11 cellular contexts compared by ENCODE assay signal in the genomic region with DNA sequence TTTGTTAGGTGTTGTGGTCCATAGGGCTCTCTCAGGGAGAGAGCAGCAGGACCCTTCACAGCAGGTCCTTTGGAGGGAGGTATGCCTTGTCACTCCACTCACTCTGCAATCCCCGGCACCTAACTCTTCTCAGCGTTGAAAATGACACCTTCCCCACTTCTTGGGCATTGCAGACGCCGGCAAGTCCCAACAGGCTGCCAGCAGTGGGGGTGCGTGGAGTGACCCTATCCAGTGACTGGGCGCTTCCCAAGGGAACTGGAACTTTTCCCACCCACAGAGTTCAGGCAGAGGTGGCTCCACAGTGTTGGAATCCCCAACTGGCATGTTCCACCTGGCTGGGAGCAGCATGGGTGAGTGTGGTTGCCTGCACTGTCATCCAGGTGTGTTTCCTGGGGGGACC.
"Had no signal": no experiment of that assay in that cellular context is flagged by ENCODE, and none has a peak within 500 bp of the region (broad histone marks: within the 10 kb centered on the region; RNA-seq: fewer than 3 reads in every experiment).

No MANE protein-coding gene starts in this region.

- H3K36me3 ChIP-seq: HAP-1 had no signal

- H3K4me2 ChIP-seq: GM23338 had no signal

- H3K9ac ChIP-seq: GM23248 had no signal

- H3K4me3 ChIP-seq: GM23248, GM23338, HAP-1 had no signal

- H2AFZ ChIP-seq: GM23248, GM23338 had no signal

- FAIRE-seq: H1, H54 had no signal

- H3K27ac ChIP-seq: GM23248 had no signal

- H3K4me1 ChIP-seq: HAP-1 had no signal

- ATAC-seq: GM23338, HCT116 had no signal

- H3K9me3 ChIP-seq: HAP-1 had no signal

- DNase-seq: GM23248, GOT3, H7, H9, HCEC 1CT, HFFc6 had no signal
